8 cellular contexts compared by ENCODE assay signal in genomic region chr22:25404556-25404922, GRCh38.
DNase-seq lines count a peak whose midpoint lies in the region; ATAC-seq and TF ChIP-seq lines count a peak whose summit lies in the region.

No MANE protein-coding gene starts in this region.

- no peaks in the 10 kb centered on the region for H3K9me3 Mint-ChIP-seq in activated T-cell treated with anti-CD3 and anti-CD28 coated beads, Interleukin-2, amount 50 U/mL, for 24 hours

- H3K27me3 Mint-ChIP-seq in activated T-cell treated with anti-CD3 and anti-CD28 coated beads, Interleukin-2, amount 50 U/mL, for 24 hours: no peaks in the 10 kb centered on the region

- no peak for ATAC-seq in HG02852 (IDR thresholded peaks at IDR 0.05; ENCODE audit: unreplicated experiment)

- H3K4me2 ChIP-seq in skeletal muscle satellite cell (ENCODE audit: low read length): peak overlapping the region; percentile 87

- DNase-seq in BE2C (peak; percentile 41), HAP-1 (ENCODE audit: low spot score in 2 of 2) (no peak), right atrium auricular region (ENCODE audit: low spot score) (no peak), midbrain (lab: John Stamatoyannopoulos, UW) (no peak), KBM-7 (no peak)
- peak; percentile 52 for DNase-seq in activated T-cell treated with anti-CD3 and anti-CD28 coated beads, Interleukin-2, amount 50 U/mL, for 24 hours

- peaks cover 42% of the 10 kb centered on the region for H3K4me1 Mint-ChIP-seq in activated T-cell treated with anti-CD3 and anti-CD28 coated beads, Interleukin-2, amount 50 U/mL, for 24 hours (ENCODE audit: low read depth)

- H3K4me3 Mint-ChIP-seq in activated T-cell treated with anti-CD3 and anti-CD28 coated beads, Interleukin-2, amount 50 U/mL, for 24 hours: peak overlapping the region; percentile 88

- H3K4me3 ChIP-seq in BE2C (ENCODE audit: low read depth, low read length) (peak overlapping the region; percentile 73), HAP-1 (peak overlapping the region; percentile 41), right atrium auricular region (peak overlapping the region; percentile 67 to 80), skeletal muscle satellite cell (ENCODE audit: low read length) (peak overlapping the region; percentile 82)

- TF ChIP-seq CTCF in BE2C (IDR thresholded peaks at IDR 0.05; ENCODE audit: low read depth, low read length) (no peak), right atrium auricular region (IDR thresholded peaks at IDR 0.05) (no peak)

- H3K27ac Mint-ChIP-seq in activated T-cell treated with anti-CD3 and anti-CD28 coated beads, Interleukin-2, amount 50 U/mL, for 24 hours: peak overlapping the region; percentile 80

- H3K27me3 ChIP-seq in BE2C (no peaks in the 10 kb centered on the region), HAP-1 (ENCODE audit: low read depth) (no peaks in the 10 kb centered on the region), right atrium auricular region (no peaks in the 10 kb centered on the region), skeletal muscle satellite cell (ENCODE audit: control insufficient read depth, insufficient read depth, low read length) (no peaks in the 10 kb centered on the region)

- H3K36me3 ChIP-seq in BE2C (no peaks in the 10 kb centered on the region; the same call in 1 of the 2 replicates), HAP-1 (replicated peaks) (no peaks in the 10 kb centered on the region), right atrium auricular region (no peaks in the 10 kb centered on the region), skeletal muscle satellite cell (ENCODE audit: insufficient read depth, low read length) (no peaks in the 10 kb centered on the region)

- peak overlapping the region; percentile 83 to 89 for H3K27ac ChIP-seq in right atrium auricular region

- peak overlapping the region; percentile 84 for H3K9ac ChIP-seq in skeletal muscle satellite cell (ENCODE audit: low read depth, low read length)

- H3K9me3 ChIP-seq in BE2C: no peaks in the 10 kb centered on the region
- no peaks in the 10 kb centered on the region for H3K9me3 ChIP-seq in HAP-1
- no peaks in the 10 kb centered on the region for H3K9me3 ChIP-seq in right atrium auricular region
- no peaks in the 10 kb centered on the region for H3K9me3 ChIP-seq in skeletal muscle satellite cell (replicated peaks; ENCODE audit: low read length)

- H3K4me1 ChIP-seq in BE2C (peaks cover 11% of the 10 kb centered on the region), HAP-1 (peaks cover 4% of the 10 kb centered on the region), right atrium auricular region (peaks cover 0 to 51% of the 10 kb centered on the region in 2 donors), skeletal muscle satellite cell (ENCODE audit: control insufficient read depth, insufficient read depth, low read length) (peaks cover 48% of the 10 kb centered on the region)

- in situ Hi-C loops in HAP-1 (cut with MboI; ENCODE audit: low sequenced_read_pairs): no loop called here
- in situ Hi-C loops in KBM-7 (cut with MboI; ENCODE audit: low pct_unique_long_range_greater_than_20kb, low sequenced_read_pairs): no loop called here

- H3K36me3 Mint-ChIP-seq in activated T-cell treated with anti-CD3 and anti-CD28 coated beads, Interleukin-2, amount 50 U/mL, for 24 hours (ENCODE audit: low read depth): peaks cover 6% of the 10 kb centered on the region

Comparison
In these comparisons a context has a peak if more than half of its experiments do, and no peak if none do; other contexts are left out.
1. DNase-seq: peak in BE2C (single experiment) and activated T-cell treated with anti-CD3 and anti-CD28 coated beads, Interleukin-2, amount 50 U/mL, for 24 hours (single experiment); none in HAP-1 (0 of 2), right atrium auricular region (single experiment), midbrain (single experiment) and KBM-7 (single experiment).
2. Peak in every context shown above with its lines, with median percentiles within 50 percentile points of each other: H3K4me3 ChIP-seq.